Comparison of ENCODE assay signal across 8 cellular contexts in the genomic region with DNA sequence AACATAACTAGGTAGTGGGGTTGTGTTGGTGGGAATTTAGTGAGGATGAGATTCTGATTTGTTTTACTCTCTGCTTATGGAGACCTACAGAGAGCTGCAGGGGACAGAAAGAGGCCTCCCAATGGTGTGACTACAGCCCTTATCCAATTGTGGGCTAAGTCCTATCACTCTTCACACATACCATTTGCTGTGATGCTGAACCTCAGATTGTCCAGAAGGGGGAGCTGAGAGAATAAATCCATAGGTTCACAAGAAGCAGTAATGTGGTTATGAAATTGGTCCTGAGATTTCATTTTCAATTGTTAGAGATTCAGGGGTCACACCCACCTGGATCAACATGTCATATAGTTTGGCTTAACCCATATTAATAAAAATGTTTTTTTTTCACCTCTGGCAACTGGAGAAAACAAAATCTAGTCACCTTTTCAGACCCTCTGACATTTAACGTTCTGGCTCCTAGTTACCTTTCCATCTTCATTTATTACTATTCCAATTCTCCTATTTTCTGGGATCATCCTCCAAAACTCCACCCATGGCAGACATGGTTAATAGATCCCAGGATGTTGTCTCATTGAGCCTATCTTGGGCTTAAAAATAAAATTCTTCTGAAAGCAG. TPM values are rescaled to one million over a fixed set of nuclear protein-coding genes. Genes with fewer than 3 reads are reported as not detected.
A peak's percentile ranks its signal among the peaks of the same experiment; 100 is the strongest.
DNase-seq lines count a peak whose midpoint lies in the region; ATAC-seq and TF ChIP-seq lines count a peak whose summit lies in the region.

No MANE protein-coding gene starts in this region.

- CTCF ChIA-PET in HEK293T (lab: Yijun Ruan, JAX): interaction anchor here (1.0 kb wide), 1 partner anchor 22 kb away, joined by 3 read pairs; no protein-coding TSS in a partner anchor

- no peak overlapping the region for H3K4me3 ChIP-seq in retinal pigment epithelial cell (ENCODE audit: low read length)

- no peaks in the 10 kb centered on the region for H3K27me3 Mint-ChIP-seq in endothelial cell (ENCODE audit: unreplicated experiment)

- H3K4me3 Mint-ChIP-seq in endothelial cell (ENCODE audit: unreplicated experiment): no peak overlapping the region

- ATAC-seq in GM19467 (IDR thresholded peaks at IDR 0.05; ENCODE audit: unreplicated experiment): no peak

- H3K9me3 Mint-ChIP-seq in endothelial cell (ENCODE audit: unreplicated experiment): no peaks in the 10 kb centered on the region

- H3K36me3 Mint-ChIP-seq in endothelial cell (ENCODE audit: low read depth, unreplicated experiment): peaks cover 4% of the 10 kb centered on the region

- POLR2A ChIA-PET in HEK293T (lab: Yijun Ruan, JAX): no interaction called here

- DNase-seq in DMS153 treated with DMSO at 0.1 percent for 48 hours (lab: John Stamatoyannopoulos, UW; ENCODE audit: unreplicated experiment) (peak; percentile 30), HEK293T (ENCODE audit: extremely low spot score) (peak; percentile 51), NCI-H82 treated with DMSO at 0.1 percent for 48 hours (lab: John Stamatoyannopoulos, UW; ENCODE audit: unreplicated experiment) (peak; percentile 35), endothelial cell (ENCODE audit: low spot score) (no peak), retinal pigment epithelial cell (ENCODE audit: low read depth) (peak; percentile 7), NCI-H187 treated with DMSO at 0.1 percent for 48 hours (lab: John Stamatoyannopoulos, UW) (no peak), GF-D8 (lab: John Stamatoyannopoulos, UW) (no peak)

- H3K27ac Mint-ChIP-seq in endothelial cell (ENCODE audit: unreplicated experiment): no peak overlapping the region

- peak; percentile 66 for TF ChIP-seq CTCF in endothelial cell (IDR thresholded peaks at IDR 0.05; ENCODE audit: unreplicated experiment)
- peak; percentile 93 for TF ChIP-seq CTCF in retinal pigment epithelial cell (conservative IDR thresholded peaks at IDR 0.05; ENCODE audit: low read depth, low read length)

- H3K4me1 Mint-ChIP-seq in endothelial cell (ENCODE audit: unreplicated experiment): peaks cover 4% of the 10 kb centered on the region

TF ChIP-seq in HEK293T, 16 proteins besides CTCF, POLR2A, EP300 and RAD21:
- TF ChIP-seq SP1 (IDR thresholded peaks at IDR 0.05) (no peak), ELF4 (IDR thresholded peaks at IDR 0.05) (no peak), L3MBTL2 (conservative IDR thresholded peaks at IDR 0.05) (no peak), BHLHE40 (IDR thresholded peaks at IDR 0.05; ENCODE audit: borderline replicate concordance) (no peak), NFRKB (IDR thresholded peaks at IDR 0.05) (no peak), FOXM1 (IDR thresholded peaks at IDR 0.05; ENCODE audit: borderline replicate concordance) (no peak), LEF1 (IDR thresholded peaks at IDR 0.05; ENCODE audit: borderline replicate concordance) (no peak), ARNT (IDR thresholded peaks at IDR 0.05) (no peak), ZNF384 (IDR thresholded peaks at IDR 0.05) (no peak), TARDBP (IDR thresholded peaks at IDR 0.05) (no peak), HDGF (IDR thresholded peaks at IDR 0.05; ENCODE audit: borderline replicate concordance) (no peak), SUZ12 (IDR thresholded peaks at IDR 0.05) (no peak), FOXK2 (IDR thresholded peaks at IDR 0.05) (no peak), FOXA1 (IDR thresholded peaks at IDR 0.05) (no peak), CTBP1 (IDR thresholded peaks at IDR 0.05; ENCODE audit: borderline replicate concordance) (no peak)
- TF ChIP-seq, protein P1, sequence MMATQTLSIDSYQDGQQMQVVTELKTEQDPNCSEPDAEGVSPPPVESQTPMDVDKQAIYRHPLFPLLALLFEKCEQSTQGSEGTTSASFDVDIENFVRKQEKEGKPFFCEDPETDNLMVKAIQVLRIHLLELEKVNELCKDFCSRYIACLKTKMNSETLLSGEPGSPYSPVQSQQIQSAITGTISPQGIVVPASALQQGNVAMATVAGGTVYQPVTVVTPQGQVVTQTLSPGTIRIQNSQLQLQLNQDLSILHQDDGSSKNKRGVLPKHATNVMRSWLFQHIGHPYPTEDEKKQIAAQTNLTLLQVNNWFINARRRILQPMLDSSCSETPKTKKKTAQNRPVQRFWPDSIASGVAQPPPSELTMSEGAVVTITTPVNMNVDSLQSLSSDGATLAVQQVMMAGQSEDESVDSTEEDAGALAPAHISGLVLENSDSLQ (IDR thresholded peaks at IDR 0.05): no peak

RNA-seq across cellular contexts. Expression of a gene that starts 53.3 kb away (rescaled TPM):
- total RNA-seq in endothelial cell (ENCODE audit: unreplicated experiment): 16.4 TPM

Comparison
In these comparisons a context has a peak if more than half of its experiments do, and no peak if none do; other contexts are left out.
1. DNase-seq: peak in DMS153 treated with DMSO at 0.1 percent for 48 hours (single experiment), HEK293T (single experiment), NCI-H82 treated with DMSO at 0.1 percent for 48 hours (single experiment) and retinal pigment epithelial cell (single experiment); none in endothelial cell (single experiment), NCI-H187 treated with DMSO at 0.1 percent for 48 hours (single experiment) and GF-D8 (single experiment).